Comparison of ENCODE assay signal across 10 cellular contexts in genomic region chr17:57879437-57880085, GRCh38. TPM values are rescaled to one million over a fixed set of nuclear protein-coding genes. Genes with fewer than 3 reads are reported as not detected.
DNase-seq lines count a peak whose midpoint lies in the region; ATAC-seq, FAIRE-seq and TF ChIP-seq lines count a peak whose summit lies in the region.
"Had no signal": no experiment of that assay in that cellular context is flagged by ENCODE, and none has a peak within 500 bp of the region (broad histone marks: within the 10 kb centered on the region; RNA-seq: fewer than 3 reads in every experiment).

No MANE protein-coding gene starts in this region.

- no peak overlapping the region for H3K9ac ChIP-seq in K562 (ENCODE audit: insufficient read depth in 1 of 2, low read depth in 2 of 2, low read length in 2 of 2)
- H3K9ac ChIP-seq in muscle layer of colon (ENCODE audit: low read length), result peak overlapping the region; percentile 20

- POLR2A ChIA-PET in K562 (lab: Yijun Ruan, JAX), result interaction anchor here (0.7 kb wide), 1 partner anchor 1176 kb away, joined by 3 read pairs; no protein-coding TSS in a partner anchor

- WGBS in K562 (ENCODE audit: insufficient coverage, low coverage, missing lambda C conversion rate), result 12% methylated on average over 12 of the region's 12 CpGs

- no peak overlapping the region for H3K4me3 ChIP-seq in K562
- H3K4me3 ChIP-seq in muscle layer of colon (ENCODE audit: low read depth in 1 of 2, low read length in 2 of 2), result no peak overlapping the region
- H3K4me3 ChIP-seq: thyroid gland had no signal

- no peaks in the 10 kb centered on the region for H4K20me1 ChIP-seq in K562 (replicated peaks; ENCODE audit: control insufficient read depth, insufficient read depth, low read length)

- no peak overlapping the region for H3K27ac Mint-ChIP-seq in effector memory CD8-positive, alpha-beta T cell

- H3K4me1 ChIP-seq in K562 (replicated peaks in 1 of 2; ENCODE audit: control insufficient read depth in 2 of 2, insufficient read depth in 2 of 2, low read length in 2 of 2) (peaks cover 0 to 4% of the 10 kb centered on the region in 2 experiments; a peak in 2 of 5 replicates), muscle layer of colon (ENCODE audit: insufficient read depth, low read length) (peaks cover 76% of the 10 kb centered on the region)

- H3K36me3 Mint-ChIP-seq in effector memory CD8-positive, alpha-beta T cell (ENCODE audit: insufficient read depth), result no peaks in the 10 kb centered on the region

- H3K79me2 ChIP-seq in K562 (ENCODE audit: control insufficient read depth, insufficient read depth, low read length), result no peaks in the 10 kb centered on the region

- ATAC-seq in K562, result peak; percentile 48; the same call in 2 of the 3 replicates
- ATAC-seq in HG02571 (IDR thresholded peaks at IDR 0.05; ENCODE audit: unreplicated experiment), result no peak
- ATAC-seq in effector memory CD8-positive, alpha-beta T cell (replicated peaks), result no peak

- peaks cover 24 to 68% of the 10 kb centered on the region in 2 donors for H3K27me3 Mint-ChIP-seq in effector memory CD8-positive, alpha-beta T cell

- H2AFZ ChIP-seq in K562 (ENCODE audit: low read depth, low read length), result no peak overlapping the region

- TF ChIP-seq RAD21 in K562 (CRISPR knock-in tag; conservative IDR thresholded peaks at IDR 0.05 in 1 of 2, IDR thresholded peaks at IDR 0.05 in 1 of 2), result no peak

- peak; percentile 14 for DNase-seq in stimulated activated CD4-positive, alpha-beta T cell treated with anti-CD3 and anti-CD28 coated beads, Interleukin-4, amount 100 ng/mL, for 24 hours
- no peak for DNase-seq in stimulated activated CD4-positive, alpha-beta T cell treated with anti-CD3 and anti-CD28 coated beads, Interleukin-4, amount 100 ng/mL, for 4 hours
- DNase-seq in K562 (ENCODE audit: extremely low read depth in 1 of 4, low spot score in 3 of 4), result peak in 2 of 4 experiments; percentile 47 to 50
- no peak for DNase-seq in D721Med (ENCODE audit: insufficient read length, low spot score)
- no peak for DNase-seq in effector memory CD8-positive, alpha-beta T cell
- DNase-seq in activated naive CD4-positive, alpha-beta T cell (lab: John Stamatoyannopoulos, UW), result no peak
- DNase-seq: C1 segment of cervical spinal cord had no signal

- H3K36me3 ChIP-seq in K562 (ENCODE audit: control insufficient read depth, insufficient read depth, low read length), result no peaks in the 10 kb centered on the region
- H3K36me3 ChIP-seq in muscle layer of colon (ENCODE audit: insufficient read depth, low read length), result peaks cover 54% of the 10 kb centered on the region

- H3K27me3 ChIP-seq in K562 (ENCODE audit: control insufficient read depth in 2 of 2, insufficient read depth in 2 of 2, low read length in 2 of 2) (peaks cover 11 to 44% of the 10 kb centered on the region in 2 experiments), muscle layer of colon (ENCODE audit: control insufficient read depth in 1 of 2, insufficient read depth in 2 of 2, low read length in 2 of 2) (no peaks in the 10 kb centered on the region)
- H3K27me3 ChIP-seq: thyroid gland had no signal

- intact Hi-C loops in K562 (cut with micrococcal nuclease), result no loop called here

- TF ChIP-seq CTCF in K562 (IDR thresholded peaks at IDR 0.05 in 2 of 3, conservative IDR thresholded peaks at IDR 0.05 in 1 of 3; ENCODE audit: insufficient read depth in 2 of 3, low read depth in 1 of 3, low read length in 3 of 3) (no peak), D721Med (IDR thresholded peaks at IDR 0.05; ENCODE audit: insufficient read depth, missing control alignments) (no peak)

- in situ Hi-C loops in K562 (cut with MboI), result no loop called here

- no peaks in the 10 kb centered on the region for H3K9me3 ChIP-seq in K562 (replicated peaks; ENCODE audit: control insufficient read depth, insufficient read depth, low read depth, low read length)
- H3K9me3 ChIP-seq in muscle layer of colon (ENCODE audit: low read length), result no peaks in the 10 kb centered on the region
- H3K9me3 ChIP-seq: thyroid gland had no signal

- no peak overlapping the region for H3K4me2 ChIP-seq in K562 (ENCODE audit: insufficient read depth, low read length)

- CTCF ChIA-PET in K562 (lab: Yijun Ruan, JAX; ENCODE audit: low intra/inter-chr PET ratio), result no interaction called here

- peaks cover 0 to 2% of the 10 kb centered on the region in 2 donors for H3K4me1 Mint-ChIP-seq in effector memory CD8-positive, alpha-beta T cell (ENCODE audit: low read depth in 2 of 2)

- no peak overlapping the region for H3K4me3 Mint-ChIP-seq in effector memory CD8-positive, alpha-beta T cell

- BruUV-seq in K562 (replicated peaks; lab: Mats Ljungman, UMichigan), result no TSS peak

- peak; percentile 23 for FAIRE-seq in K562 (lab: Jason Lieb, UNC)
- FAIRE-seq in D721Med (lab: Jason Lieb, UNC), result no peak

- H3K27ac ChIP-seq in K562 (ENCODE audit: extremely low read depth, low read depth, low read length) (no peak overlapping the region), muscle layer of colon (ENCODE audit: low read depth, low read length) (peak overlapping the region; percentile 92)
- H3K27ac ChIP-seq: thyroid gland had no signal

- TF ChIP-seq EP300 in K562 (IDR thresholded peaks at IDR 0.05; ENCODE audit: low read length), result no peak

- no peak for TF ChIP-seq POLR2A in K562 (conservative IDR thresholded peaks at IDR 0.05)

- H3K9me3 Mint-ChIP-seq in effector memory CD8-positive, alpha-beta T cell, result no peaks in the 10 kb centered on the region

- no peaks in the 10 kb centered on the region for H3K9me1 ChIP-seq in K562 (ENCODE audit: control insufficient read depth, insufficient read depth, low read length)

TF ChIP-seq in K562, 482 proteins besides CTCF, POLR2A, EP300 and RAD21 (continues in another document):
- TF ChIP-seq WHSC1 (IDR thresholded peaks at IDR 0.05; ENCODE audit: low read length) (no peak), BCL6 (CRISPR knock-in tag; IDR thresholded peaks at IDR 0.05) (no peak), TAF15 (IDR thresholded peaks at IDR 0.05; ENCODE audit: low read depth, low read length) (no peak), TAF1 (IDR thresholded peaks at IDR 0.05; ENCODE audit: control insufficient read depth, extremely low read depth, insufficient read depth, low read length, severe bottlenecking) (no peak), ATF2 (CRISPR knock-in tag; IDR thresholded peaks at IDR 0.05) (no peak), CCAR2 (IDR thresholded peaks at IDR 0.05; ENCODE audit: low read depth, low read length) (no peak), ZBTB5 (IDR thresholded peaks at IDR 0.05) (no peak), YY1 (IDR thresholded peaks at IDR 0.05; ENCODE audit: borderline replicate concordance in 1 of 3, control insufficient read depth in 1 of 3, extremely low read depth in 1 of 3, insufficient read depth in 3 of 3, insufficient read length in 1 of 3, insufficient replicate concordance in 2 of 3, low read depth in 1 of 3, low read length in 2 of 3) (no peak), ZNF347 (CRISPR knock-in tag; IDR thresholded peaks at IDR 0.05; ENCODE audit: low read depth) (no peak), NFATC3 (IDR thresholded peaks at IDR 0.05) (no peak), NCOR1 (IDR thresholded peaks at IDR 0.05) (no peak), ETV1 (tag; conservative IDR thresholded peaks at IDR 0.05; ENCODE audit: low read depth) (no peak), ZNF695 (CRISPR knock-in tag; IDR thresholded peaks at IDR 0.05) (no peak), ZBED1 (IDR thresholded peaks at IDR 0.05) (no peak)

RNA-seq across cellular contexts. Expression of gene MRPS23, which starts 29.7 kb away (rescaled TPM):
- 21.2 and 27.1 TPM in 2 replicates for total RNA-seq in K562 (2011; cell fraction: chromatin; rRNA removed; ENCODE audit: low replicate concordance)
- 25.8 and 32.0 TPM in 2 replicates for total RNA-seq in K562 (2011; cell fraction: nucleolus; rRNA removed)
- 25.9 and 39.0 TPM in 2 replicates for total RNA-seq in K562 (2011; cell fraction: nucleoplasm; rRNA removed)
- total RNA-seq in K562 (2014; rRNA removed), result 59.1 and 83.0 TPM in 2 replicates
- total RNA-seq in K562 (2014; rRNA removed; fragmentation: Illumina TruSeq; extraction: Trizol), result 109 and 125 TPM in 2 replicates
- total RNA-seq in K562 (2015; rRNA removed; fragmentation: Illumina TruSeq; extraction: Trizol), result 98.8 and 100.0 TPM in 2 replicates
- 91.4 and 96.4 TPM in 2 replicates for total RNA-seq in K562 (2021)
- 63.6 and 79.0 TPM in 2 replicates for polyA plus RNA-seq in K562 (2011; rRNA removed)
- 45.9 and 48.1 TPM in 2 replicates for polyA plus RNA-seq in K562 (2011; cell fraction: cytosol; rRNA removed)
- 25.2 and 27.4 TPM in 2 replicates for polyA plus RNA-seq in K562 (2011; cell fraction: nucleus; rRNA removed)
- 77.9 and 112 TPM in 2 replicates for polyA plus RNA-seq in K562 (2012)
- polyA plus RNA-seq in K562 (2014; fragmentation: Illumina TruSeq; extraction: Trizol), result 92.9 and 114 TPM in 2 replicates
- 100 to 1,000 TPM; 233 to 298 TPM for polyA plus RNA-seq in K562 (2014; fragmentation: Nextera tagmentation; extraction: Ambion mirVana)
- 105 and 127 TPM in 2 replicates for polyA plus RNA-seq in K562 (2014; rRNA removed)
- polyA minus RNA-seq in K562 (2011; rRNA and poly(A)+ RNA removed), result 31.4 and 34.5 TPM in 2 replicates
- 10.7 and 18.7 TPM in 2 replicates for polyA minus RNA-seq in K562 (2011; cell fraction: cytosol; rRNA and poly(A)+ RNA removed)
- 17.2 and 32.8 TPM in 2 replicates for polyA minus RNA-seq in K562 (2011; cell fraction: nucleus; rRNA and poly(A)+ RNA removed)
